In genomic region chr17:32692179-32692578, GRCh38 we compare ENCODE assay signal across 29 cellular contexts.
"Had no signal": no experiment of that assay in that cellular context is flagged by ENCODE, and none has a peak within 500 bp of the region (broad histone marks: within the 10 kb centered on the region; RNA-seq: fewer than 3 reads in every experiment).

No MANE protein-coding gene starts in this region.

- H3K4me1 ChIP-seq: ascending aorta had no signal

- H3K27me3 Mint-ChIP-seq: activated CD4-positive, alpha-beta memory T cell treated with anti-CD3 and anti-CD28 coated beads, Interleukin-2, amount 10 ng/mL, durations not matched to agents 7 days and 5 days; activated naive CD4-positive, alpha-beta T cell treated with anti-CD3 and anti-CD28 coated beads, Interleukin-2, amount 10 ng/mL, durations not matched to agents 7 days and 5 days; activated naive CD8-positive, alpha-beta T cell treated with anti-CD3 and anti-CD28 coated beads, Interleukin-2, amount 10 ng/mL, durations not matched to agents 7 days and 5 days; activated T-cell treated with anti-CD3 and anti-CD28 coated beads, Interleukin-2, amount 50 U/mL, for 24 hours; T-helper 17 cell had no signal

- H3K9me3 Mint-ChIP-seq: activated CD4-positive, alpha-beta memory T cell treated with anti-CD3 and anti-CD28 coated beads, Interleukin-2, amount 10 ng/mL, durations not matched to agents 7 days and 5 days; activated CD4-positive, alpha-beta T cell treated with anti-CD3 and anti-CD28 coated beads, Interleukin-2, amount 10 ng/mL, durations not matched to agents 7 days and 5 days; activated naive CD4-positive, alpha-beta T cell treated with anti-CD3 and anti-CD28 coated beads, Interleukin-2, amount 10 ng/mL, durations not matched to agents 7 days and 5 days; activated naive CD4-positive, alpha-beta T cell treated with anti-CD3 and anti-CD28 coated beads, Interleukin-2, amount 50 U/mL, for 72 hours; activated naive CD8-positive, alpha-beta T cell treated with anti-CD3 and anti-CD28 coated beads, Interleukin-2, amount 10 ng/mL, durations not matched to agents 7 days and 5 days; activated T-cell treated with anti-CD3 and anti-CD28 coated beads, Interleukin-2, amount 50 U/mL, for 24 hours; activated T-cell treated with anti-CD3 and anti-CD28 coated beads, Interleukin-2, amount 50 U/mL, for 72 hours; T-helper 2 cell treated with Interferon-gamma antibody and Interleukin-4, amounts not matched to agents 5 μg/mL and 100 μg/mL, for 36 hours had no signal

- DNase-seq: activated CD4-positive, alpha-beta memory T cell treated with anti-CD3 and anti-CD28 coated beads, Interleukin-2, amount 10 ng/mL, durations not matched to agents 7 days and 5 days; activated CD4-positive, alpha-beta T cell treated with anti-CD3 and anti-CD28 coated beads for 1 hour; activated CD4-positive, alpha-beta T cell treated with anti-CD3 and anti-CD28 coated beads for 4 hours; activated CD4-positive, alpha-beta T cell treated with anti-CD3 and anti-CD28 coated beads, Interleukin-2, amount 10 ng/mL, durations not matched to agents 7 days and 5 days; activated CD4-positive, alpha-beta T cell treated with anti-CD3 and anti-CD28 coated beads, Interleukin-2, amount 50 U/mL, for 4 hours; activated CD8-positive, alpha-beta memory T cell treated with anti-CD3 and anti-CD28 coated beads, Interleukin-2, amount 50 U/mL, for 48 hours; activated gamma-delta T cell; activated naive CD4-positive, alpha-beta T cell; activated naive CD4-positive, alpha-beta T cell treated with anti-CD3 and anti-CD28 coated beads, Interleukin-2, amount 10 ng/mL, durations not matched to agents 7 days and 5 days; activated naive CD8-positive, alpha-beta T cell treated with anti-CD3 and anti-CD28 coated beads, Interleukin-2, amount 10 ng/mL, durations not matched to agents 7 days and 5 days; activated T-cell treated with anti-CD3 and anti-CD28 coated beads for 4 hours; activated T-cell treated with anti-CD3 and anti-CD28 coated beads, Interleukin-2, amount 50 U/mL, for 24 hours; activated T-cell treated with anti-CD3 and anti-CD28 coated beads, Interleukin-2, amount 50 U/mL, for 72 hours; brain microvascular endothelial cell; cortex of kidney; effector CD8-positive, alpha-beta T cell; endodermal cell; foreskin fibroblast; head of caudate nucleus; T-helper 1 cell; T-helper 17 cell had no signal

- H3K4me1 Mint-ChIP-seq: activated CD4-positive, alpha-beta T cell treated with anti-CD3 and anti-CD28 coated beads, Interleukin-2, amount 10 ng/mL, durations not matched to agents 7 days and 5 days; activated naive CD4-positive, alpha-beta T cell treated with anti-CD3 and anti-CD28 coated beads, Interleukin-2, amount 10 ng/mL, durations not matched to agents 7 days and 5 days; activated naive CD8-positive, alpha-beta T cell treated with anti-CD3 and anti-CD28 coated beads, Interleukin-2, amount 10 ng/mL, durations not matched to agents 7 days and 5 days; T-helper 17 cell had no signal

- H3K27me3 ChIP-seq: ascending aorta, brain microvascular endothelial cell had no signal

- H3K4me3 ChIP-seq: ascending aorta had no signal

- H3K27ac ChIP-seq: ascending aorta, brain microvascular endothelial cell had no signal

- FAIRE-seq: bronchial epithelial cell, colon, frontal cortex had no signal

- H3K36me3 Mint-ChIP-seq: activated naive CD4-positive, alpha-beta T cell treated with anti-CD3 and anti-CD28 coated beads, Interleukin-2, amount 10 ng/mL, durations not matched to agents 7 days and 5 days; activated naive CD4-positive, alpha-beta T cell treated with anti-CD3 and anti-CD28 coated beads, Interleukin-2, amount 50 U/mL, for 72 hours; activated naive CD8-positive, alpha-beta T cell treated with anti-CD3 and anti-CD28 coated beads, Interleukin-2, amount 10 ng/mL, durations not matched to agents 7 days and 5 days had no signal

- H3K9me3 ChIP-seq: ascending aorta had no signal

- H3K4me3 Mint-ChIP-seq: activated CD4-positive, alpha-beta memory T cell treated with anti-CD3 and anti-CD28 coated beads, Interleukin-2, amount 10 ng/mL, durations not matched to agents 7 days and 5 days; activated CD4-positive, alpha-beta T cell treated with anti-CD3 and anti-CD28 coated beads, Interleukin-2, amount 10 ng/mL, durations not matched to agents 7 days and 5 days; activated naive CD4-positive, alpha-beta T cell treated with anti-CD3 and anti-CD28 coated beads, Interleukin-2, amount 10 ng/mL, durations not matched to agents 7 days and 5 days; activated naive CD8-positive, alpha-beta T cell treated with anti-CD3 and anti-CD28 coated beads, Interleukin-2, amount 10 ng/mL, durations not matched to agents 7 days and 5 days; activated T-cell treated with anti-CD3 and anti-CD28 coated beads, Interleukin-2, amount 50 U/mL, for 24 hours; activated T-cell treated with anti-CD3 and anti-CD28 coated beads, Interleukin-2, amount 50 U/mL, for 72 hours; endodermal cell; T-helper 17 cell; T-helper 2 cell treated with Interferon-gamma antibody and Interleukin-4, amounts not matched to agents 5 μg/mL and 100 μg/mL, for 36 hours; WTC11 had no signal

- ATAC-seq: activated naive CD4-positive, alpha-beta T cell treated with anti-CD3 and anti-CD28 coated beads, Interleukin-2, amount 50 U/mL, for 72 hours; activated T-cell treated with anti-CD3 and anti-CD28 coated beads, Interleukin-2, amount 50 U/mL, for 72 hours; esophagus mucosa; T-helper 17 cell; WTC11 had no signal

- H3K36me3 ChIP-seq: brain microvascular endothelial cell had no signal

- H3K27ac Mint-ChIP-seq: activated CD4-positive, alpha-beta memory T cell treated with anti-CD3 and anti-CD28 coated beads, Interleukin-2, amount 10 ng/mL, durations not matched to agents 7 days and 5 days; activated CD4-positive, alpha-beta T cell treated with anti-CD3 and anti-CD28 coated beads, Interleukin-2, amount 10 ng/mL, durations not matched to agents 7 days and 5 days; activated naive CD4-positive, alpha-beta T cell treated with anti-CD3 and anti-CD28 coated beads, Interleukin-2, amount 10 ng/mL, durations not matched to agents 7 days and 5 days; activated naive CD4-positive, alpha-beta T cell treated with anti-CD3 and anti-CD28 coated beads, Interleukin-2, amount 50 U/mL, for 72 hours; activated naive CD8-positive, alpha-beta T cell treated with anti-CD3 and anti-CD28 coated beads, Interleukin-2, amount 10 ng/mL, durations not matched to agents 7 days and 5 days; activated T-cell treated with anti-CD3 and anti-CD28 coated beads, Interleukin-2, amount 50 U/mL, for 24 hours; activated T-cell treated with anti-CD3 and anti-CD28 coated beads, Interleukin-2, amount 50 U/mL, for 72 hours; endodermal cell; T-helper 17 cell; T-helper 2 cell treated with Interferon-gamma antibody and Interleukin-4, amounts not matched to agents 5 μg/mL and 100 μg/mL, for 36 hours; WTC11 had no signal
